ENCODE assay signal across 36 cellular contexts in genomic region chr5:31957151-31957550, GRCh38.
"Had no signal": no experiment of that assay in that cellular context is flagged by ENCODE, and none has a peak within 500 bp of the region (broad histone marks: within the 10 kb centered on the region; RNA-seq: fewer than 3 reads in every experiment).

No MANE protein-coding gene starts in this region.

- H3K36me3 ChIP-seq: brain microvascular endothelial cell, Peyer's patch had no signal

- ATAC-seq: activated naive CD8-positive, alpha-beta T cell treated with anti-CD3 and anti-CD28 coated beads, Interleukin-2, amount 50 U/mL, for 24 hours; activated T-cell treated with anti-CD3 and anti-CD28 coated beads, Interleukin-2, amount 50 U/mL, for 4 hours; PC-3 had no signal

- H3K4me1 Mint-ChIP-seq: activated B cell treated with CpG ODN at 0.5 μM for 24 hours; activated naive CD4-positive, alpha-beta T cell treated with anti-CD3 and anti-CD28 coated beads, Interleukin-2, amount 10 ng/mL, durations not matched to agents 7 days and 5 days; activated naive CD8-positive, alpha-beta T cell treated with anti-CD3 and anti-CD28 coated beads, Interleukin-2, amount 50 U/mL, for 24 hours had no signal

- H3K27ac ChIP-seq: brain microvascular endothelial cell, KMS-11, Peyer's patch, VCaP had no signal

- H3K27ac Mint-ChIP-seq: activated B cell treated with CpG ODN at 0.5 μM for 24 hours; activated CD4-positive, alpha-beta memory T cell treated with anti-CD3 and anti-CD28 coated beads for 36 hours; activated naive CD4-positive, alpha-beta T cell treated with anti-CD3 and anti-CD28 coated beads, Interleukin-2, amount 10 ng/mL, durations not matched to agents 7 days and 5 days; activated naive CD8-positive, alpha-beta T cell; activated naive CD8-positive, alpha-beta T cell treated with anti-CD3 and anti-CD28 coated beads, Interleukin-2, amount 50 U/mL, for 24 hours had no signal

- H3K9ac ChIP-seq: KMS-11 had no signal

- H3K4me2 ChIP-seq: KMS-11 had no signal

- DNase-seq: activated B cell treated with CpG ODN at 0.5 μM for 24 hours; activated CD4-positive, alpha-beta memory T cell treated with anti-CD3 and anti-CD28 coated beads for 36 hours; activated CD4-positive, alpha-beta T cell treated with anti-CD3 and anti-CD28 coated beads for 4 hours; activated CD4-positive, alpha-beta T cell treated with anti-CD3 and anti-CD28 coated beads, Interleukin-2, amount 50 U/mL, for 1 hour; activated CD4-positive, CD25-positive, alpha-beta regulatory T cell treated with anti-CD3 and anti-CD28 coated beads, Interleukin-2, amount 50 U/mL, for 72 hours; activated CD8-positive, alpha-beta memory T cell treated with anti-CD3 and anti-CD28 coated beads, Interleukin-2, amount 50 U/mL, for 4 hours; activated effector memory CD4-positive, alpha-beta T cell treated with Interleukin-2 at 50 U/mL for 16 hours; activated naive CD4-positive, alpha-beta T cell treated with anti-CD3 and anti-CD28 coated beads, Interleukin-2, amount 10 ng/mL, durations not matched to agents 7 days and 5 days; activated naive CD8-positive, alpha-beta T cell treated with anti-CD3 and anti-CD28 coated beads, Interleukin-2, amount 50 U/mL, for 24 hours; activated T-cell treated with anti-CD3 and anti-CD28 coated beads for 4 hours; activated T-cell treated with anti-CD3 and anti-CD28 coated beads, Interleukin-2, amount 50 U/mL, for 4 hours; amniotic stem cell; aorta; brain microvascular endothelial cell; NCI-H1092 treated with DMSO at 0.1 percent for 48 hours; NCI-H1417; NCI-H146; NCI-H187; NCI-H2029 treated with DMSO at 0.1 percent for 48 hours; NCI-H2107; NCI-H2171; NCI-H446; NCI-H510A treated with DMSO at 0.1 percent for 48 hours; NCI-H526 treated with DMSO at 0.1 percent for 48 hours; NCI-H82; NK-92 treated with Interleukin-12 subunit alpha and Interleukin-12 subunit beta, amount 100 ng/mL, for 24 hours; PC-3; Peyer's patch; RPMI8226; SW 1271; T-helper 1 cell; T-helper 2 cell; T-helper 9 cell had no signal

- H3K9me3 ChIP-seq: Peyer's patch had no signal

- H3K9me3 Mint-ChIP-seq: activated B cell treated with CpG ODN at 0.5 μM for 24 hours; activated CD4-positive, alpha-beta memory T cell treated with anti-CD3 and anti-CD28 coated beads for 36 hours; activated naive CD4-positive, alpha-beta T cell treated with anti-CD3 and anti-CD28 coated beads, Interleukin-2, amount 10 ng/mL, durations not matched to agents 7 days and 5 days; activated naive CD8-positive, alpha-beta T cell treated with anti-CD3 and anti-CD28 coated beads, Interleukin-2, amount 50 U/mL, for 24 hours; activated T-cell treated with anti-CD3 and anti-CD28 coated beads, Interleukin-2, amount 50 U/mL, for 4 hours had no signal

- H3K4me3 Mint-ChIP-seq: activated B cell treated with CpG ODN at 0.5 μM for 24 hours; activated CD4-positive, alpha-beta memory T cell treated with anti-CD3 and anti-CD28 coated beads for 36 hours; activated naive CD4-positive, alpha-beta T cell treated with anti-CD3 and anti-CD28 coated beads, Interleukin-2, amount 10 ng/mL, durations not matched to agents 7 days and 5 days; activated naive CD8-positive, alpha-beta T cell; activated naive CD8-positive, alpha-beta T cell treated with anti-CD3 and anti-CD28 coated beads, Interleukin-2, amount 50 U/mL, for 24 hours; activated T-cell treated with anti-CD3 and anti-CD28 coated beads, Interleukin-2, amount 50 U/mL, for 4 hours had no signal

- H3K27me3 ChIP-seq: brain microvascular endothelial cell, Peyer's patch had no signal

- H3K4me1 ChIP-seq: Peyer's patch had no signal

- H3K4me3 ChIP-seq: Peyer's patch had no signal

- H3K27me3 Mint-ChIP-seq: activated CD4-positive, alpha-beta memory T cell treated with anti-CD3 and anti-CD28 coated beads for 36 hours; activated naive CD4-positive, alpha-beta T cell treated with anti-CD3 and anti-CD28 coated beads, Interleukin-2, amount 10 ng/mL, durations not matched to agents 7 days and 5 days had no signal

- H3K36me3 Mint-ChIP-seq: activated CD4-positive, alpha-beta memory T cell treated with anti-CD3 and anti-CD28 coated beads for 36 hours; activated naive CD4-positive, alpha-beta T cell treated with anti-CD3 and anti-CD28 coated beads, Interleukin-2, amount 10 ng/mL, durations not matched to agents 7 days and 5 days; activated naive CD8-positive, alpha-beta T cell had no signal
